In genomic region chr1:45803781-45804670, GRCh38 we compare ENCODE assay signal across 1 cellular context.
TF ChIP-seq lines count a peak whose summit lies in the region.

No MANE protein-coding gene starts in this region.

TF ChIP-seq in HepG2, 621 proteins besides CTCF, POLR2A, EP300 and RAD21:
- TF ChIP-seq, protein P1, sequence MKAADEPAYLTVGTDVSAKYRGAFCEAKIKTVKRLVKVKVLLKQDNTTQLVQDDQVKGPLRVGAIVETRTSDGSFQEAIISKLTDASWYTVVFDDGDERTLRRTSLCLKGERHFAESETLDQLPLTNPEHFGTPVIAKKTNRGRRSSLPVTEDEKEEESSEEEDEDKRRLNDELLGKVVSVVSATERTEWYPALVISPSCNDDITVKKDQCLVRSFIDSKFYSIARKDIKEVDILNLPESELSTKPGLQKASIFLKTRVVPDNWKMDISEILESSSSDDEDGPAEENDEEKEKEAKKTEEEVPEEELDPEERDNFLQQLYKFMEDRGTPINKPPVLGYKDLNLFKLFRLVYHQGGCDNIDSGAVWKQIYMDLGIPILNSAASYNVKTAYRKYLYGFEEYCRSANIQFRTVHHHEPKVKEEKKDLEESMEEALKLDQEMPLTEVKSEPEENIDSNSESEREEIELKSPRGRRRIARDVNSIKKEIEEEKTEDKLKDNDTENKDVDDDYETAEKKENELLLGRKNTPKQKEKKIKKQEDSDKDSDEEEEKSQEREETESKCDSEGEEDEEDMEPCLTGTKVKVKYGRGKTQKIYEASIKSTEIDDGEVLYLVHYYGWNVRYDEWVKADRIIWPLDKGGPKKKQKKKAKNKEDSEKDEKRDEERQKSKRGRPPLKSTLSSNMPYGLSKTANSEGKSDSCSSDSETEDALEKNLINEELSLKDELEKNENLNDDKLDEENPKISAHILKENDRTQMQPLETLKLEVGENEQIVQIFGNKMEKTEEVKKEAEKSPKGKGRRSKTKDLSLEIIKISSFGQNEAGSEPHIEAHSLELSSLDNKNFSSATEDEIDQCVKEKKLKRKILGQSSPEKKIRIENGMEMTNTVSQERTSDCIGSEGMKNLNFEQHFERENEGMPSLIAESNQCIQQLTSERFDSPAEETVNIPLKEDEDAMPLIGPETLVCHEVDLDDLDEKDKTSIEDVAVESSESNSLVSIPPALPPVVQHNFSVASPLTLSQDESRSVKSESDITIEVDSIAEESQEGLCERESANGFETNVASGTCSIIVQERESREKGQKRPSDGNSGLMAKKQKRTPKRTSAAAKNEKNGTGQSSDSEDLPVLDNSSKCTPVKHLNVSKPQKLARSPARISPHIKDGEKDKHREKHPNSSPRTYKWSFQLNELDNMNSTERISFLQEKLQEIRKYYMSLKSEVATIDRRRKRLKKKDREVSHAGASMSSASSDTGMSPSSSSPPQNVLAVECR (CRISPR knock-in tag; IDR thresholded peaks at IDR 0.05; ENCODE audit: borderline replicate concordance) = peak; percentile 65; the same call in 1 of the 2 replicates
- TF ChIP-seq, protein P2, sequence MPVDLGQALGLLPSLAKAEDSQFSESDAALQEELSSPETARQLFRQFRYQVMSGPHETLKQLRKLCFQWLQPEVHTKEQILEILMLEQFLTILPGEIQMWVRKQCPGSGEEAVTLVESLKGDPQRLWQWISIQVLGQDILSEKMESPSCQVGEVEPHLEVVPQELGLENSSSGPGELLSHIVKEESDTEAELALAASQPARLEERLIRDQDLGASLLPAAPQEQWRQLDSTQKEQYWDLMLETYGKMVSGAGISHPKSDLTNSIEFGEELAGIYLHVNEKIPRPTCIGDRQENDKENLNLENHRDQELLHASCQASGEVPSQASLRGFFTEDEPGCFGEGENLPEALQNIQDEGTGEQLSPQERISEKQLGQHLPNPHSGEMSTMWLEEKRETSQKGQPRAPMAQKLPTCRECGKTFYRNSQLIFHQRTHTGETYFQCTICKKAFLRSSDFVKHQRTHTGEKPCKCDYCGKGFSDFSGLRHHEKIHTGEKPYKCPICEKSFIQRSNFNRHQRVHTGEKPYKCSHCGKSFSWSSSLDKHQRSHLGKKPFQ (CRISPR knock-in tag; IDR thresholded peaks at IDR 0.05; ENCODE audit: insufficient replicate concordance) = peak; percentile 31
- TF ChIP-seq HNF4A (CRISPR knock-in tag; IDR thresholded peaks at IDR 0.05) = peak; percentile 22; the same call in 1 of the 2 replicates
- peak; percentile 27 for TF ChIP-seq RBFOX2 (IDR thresholded peaks at IDR 0.05; ENCODE audit: low read depth, low read length)
- TF ChIP-seq TEAD3 (CRISPR knock-in tag; optimal IDR thresholded peaks at IDR 0.05; ENCODE audit: borderline replicate concordance) = peak; percentile 42
- TF ChIP-seq ZFY (CRISPR knock-in tag; IDR thresholded peaks at IDR 0.05) = peak; percentile 56
- TF ChIP-seq, protein P3, sequence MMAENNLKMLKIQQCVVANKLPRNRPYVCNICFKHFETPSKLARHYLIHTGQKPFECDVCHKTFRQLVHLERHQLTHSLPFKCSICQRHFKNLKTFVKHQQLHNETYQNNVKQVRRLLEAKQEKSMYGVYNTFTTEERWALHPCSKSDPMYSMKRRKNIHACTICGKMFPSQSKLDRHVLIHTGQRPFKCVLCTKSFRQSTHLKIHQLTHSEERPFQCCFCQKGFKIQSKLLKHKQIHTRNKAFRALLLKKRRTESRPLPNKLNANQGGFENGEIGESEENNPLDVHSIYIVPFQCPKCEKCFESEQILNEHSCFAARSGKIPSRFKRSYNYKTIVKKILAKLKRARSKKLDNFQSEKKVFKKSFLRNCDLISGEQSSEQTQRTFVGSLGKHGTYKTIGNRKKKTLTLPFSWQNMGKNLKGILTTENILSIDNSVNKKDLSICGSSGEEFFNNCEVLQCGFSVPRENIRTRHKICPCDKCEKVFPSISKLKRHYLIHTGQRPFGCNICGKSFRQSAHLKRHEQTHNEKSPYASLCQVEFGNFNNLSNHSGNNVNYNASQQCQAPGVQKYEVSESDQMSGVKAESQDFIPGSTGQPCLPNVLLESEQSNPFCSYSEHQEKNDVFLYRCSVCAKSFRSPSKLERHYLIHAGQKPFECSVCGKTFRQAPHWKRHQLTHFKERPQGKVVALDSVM (CRISPR knock-in tag; IDR thresholded peaks at IDR 0.05) = 0 out of 2 replicates have a peak, but pooled peaks have one; percentile 27
- peak; percentile 28 for TF ChIP-seq SAP130 (CRISPR knock-in tag; IDR thresholded peaks at IDR 0.05; ENCODE audit: low read depth)
- peak; percentile 43; the same call in 1 of the 2 replicates for TF ChIP-seq ZNF687 (CRISPR knock-in tag; IDR thresholded peaks at IDR 0.05)
- peak; percentile 22; the same call in 1 of the 2 replicates for TF ChIP-seq SIN3A (IDR thresholded peaks at IDR 0.05; ENCODE audit: borderline replicate concordance, low read depth, low read length)
- peak; percentile 43; the same call in 1 of the 2 replicates for TF ChIP-seq ZFX (CRISPR knock-in tag; IDR thresholded peaks at IDR 0.05; ENCODE audit: low read depth)
- TF ChIP-seq CEBPB (IDR thresholded peaks at IDR 0.05; ENCODE audit: borderline replicate concordance, low read depth, low read length) = peak; percentile 75
- TF ChIP-seq, protein P4, sequence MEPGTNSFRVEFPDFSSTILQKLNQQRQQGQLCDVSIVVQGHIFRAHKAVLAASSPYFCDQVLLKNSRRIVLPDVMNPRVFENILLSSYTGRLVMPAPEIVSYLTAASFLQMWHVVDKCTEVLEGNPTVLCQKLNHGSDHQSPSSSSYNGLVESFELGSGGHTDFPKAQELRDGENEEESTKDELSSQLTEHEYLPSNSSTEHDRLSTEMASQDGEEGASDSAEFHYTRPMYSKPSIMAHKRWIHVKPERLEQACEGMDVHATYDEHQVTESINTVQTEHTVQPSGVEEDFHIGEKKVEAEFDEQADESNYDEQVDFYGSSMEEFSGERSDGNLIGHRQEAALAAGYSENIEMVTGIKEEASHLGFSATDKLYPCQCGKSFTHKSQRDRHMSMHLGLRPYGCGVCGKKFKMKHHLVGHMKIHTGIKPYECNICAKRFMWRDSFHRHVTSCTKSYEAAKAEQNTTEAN (CRISPR knock-in tag; conservative IDR thresholded peaks at IDR 0.05) = peak; percentile 75; the same call in 1 of the 2 replicates
- TF ChIP-seq, protein P5, sequence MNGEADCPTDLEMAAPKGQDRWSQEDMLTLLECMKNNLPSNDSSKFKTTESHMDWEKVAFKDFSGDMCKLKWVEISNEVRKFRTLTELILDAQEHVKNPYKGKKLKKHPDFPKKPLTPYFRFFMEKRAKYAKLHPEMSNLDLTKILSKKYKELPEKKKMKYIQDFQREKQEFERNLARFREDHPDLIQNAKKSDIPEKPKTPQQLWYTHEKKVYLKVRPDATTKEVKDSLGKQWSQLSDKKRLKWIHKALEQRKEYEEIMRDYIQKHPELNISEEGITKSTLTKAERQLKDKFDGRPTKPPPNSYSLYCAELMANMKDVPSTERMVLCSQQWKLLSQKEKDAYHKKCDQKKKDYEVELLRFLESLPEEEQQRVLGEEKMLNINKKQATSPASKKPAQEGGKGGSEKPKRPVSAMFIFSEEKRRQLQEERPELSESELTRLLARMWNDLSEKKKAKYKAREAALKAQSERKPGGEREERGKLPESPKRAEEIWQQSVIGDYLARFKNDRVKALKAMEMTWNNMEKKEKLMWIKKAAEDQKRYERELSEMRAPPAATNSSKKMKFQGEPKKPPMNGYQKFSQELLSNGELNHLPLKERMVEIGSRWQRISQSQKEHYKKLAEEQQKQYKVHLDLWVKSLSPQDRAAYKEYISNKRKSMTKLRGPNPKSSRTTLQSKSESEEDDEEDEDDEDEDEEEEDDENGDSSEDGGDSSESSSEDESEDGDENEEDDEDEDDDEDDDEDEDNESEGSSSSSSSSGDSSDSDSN (CRISPR knock-in tag; IDR thresholded peaks at IDR 0.05) = peak; percentile 79; the same call in 1 of the 2 replicates
- peak; percentile 46 for TF ChIP-seq AGO2 (optimal IDR thresholded peaks at IDR 0.05; ENCODE audit: low read depth, low read length)
